24 cellular contexts compared by ENCODE assay signal in the genomic region with DNA sequence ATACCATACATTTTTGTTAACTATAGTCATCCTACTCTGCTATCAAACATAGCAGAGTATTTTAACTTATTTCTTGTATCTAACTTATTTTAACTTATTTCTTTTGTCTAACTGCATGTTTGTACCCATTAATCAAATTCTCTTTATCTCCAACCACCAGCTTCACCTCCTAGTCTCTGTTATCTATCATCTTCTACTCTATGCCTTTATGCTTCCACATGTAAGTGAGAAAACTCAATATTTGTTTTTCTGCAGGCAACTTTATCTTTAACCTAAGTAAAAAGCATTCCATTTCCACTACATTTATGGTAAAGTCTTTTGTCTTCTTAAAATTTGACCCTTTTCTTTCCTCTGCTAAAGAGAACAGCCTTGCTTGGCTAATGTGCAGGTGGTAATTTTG.
"Had no signal": no experiment of that assay in that cellular context is flagged by ENCODE, and none has a peak within 500 bp of the region (broad histone marks: within the 10 kb centered on the region; RNA-seq: fewer than 3 reads in every experiment).

No MANE protein-coding gene starts in this region.

- DNase-seq: naive thymus-derived CD8-positive, alpha-beta T cell; nephron progenitor cell; nucleus accumbens; pancreas; psoas muscle; right cardiac atrium; right lobe of liver; sigmoid colon; small intestine; stimulated activated CD4-positive, alpha-beta T cell treated with anti-CD3 and anti-CD28 coated beads, Interleukin-15, amount 100 ng/mL, for 24 hours; stimulated activated CD4-positive, alpha-beta T cell treated with anti-CD3 and anti-CD28 coated beads, Interleukin-2, amount 100 ng/mL, for 24 hours; stimulated activated CD4-positive, alpha-beta T cell treated with anti-CD3 and anti-CD28 coated beads, Interleukin-2, amount 100 ng/mL, for 48 hours; stimulated activated CD4-positive, alpha-beta T cell treated with anti-CD3 and anti-CD28 coated beads, Interleukin-4, amount 100 ng/mL, for 24 hours; stimulated activated naive B cell treated with anti-CD40 and anti-IgM and Interleukin-4, amounts not matched to agents 10 μg/mL and 1 μg/mL and 100 μg/mL, for 72 hours; stimulated activated naive CD8-positive, alpha-beta T cell treated with anti-CD3 and anti-CD28 coated beads, Interleukin-15, amount 100 ng/mL, for 72 hours; stimulated activated naive CD8-positive, alpha-beta T cell treated with anti-CD3 and anti-CD28 coated beads, Interleukin-15, Interleukin-2, amounts not matched to agents 100 U/mL and 50 U/mL, for 24 hours; substantia nigra; testis; tibial artery; transverse colon; upper lobe of right lung; uterus had no signal

- ATAC-seq: naive thymus-derived CD8-positive, alpha-beta T cell; natural killer cell treated with Interleukin-12 subunit alpha and Interleukin-12 subunit beta and Interleukin-15 and Interleukin-18, amount 100 ng/mL, for 72 hours; pancreas; psoas muscle; right cardiac atrium; right lobe of liver; stimulated activated effector memory CD8-positive, alpha-beta T cell treated with anti-CD3 and anti-CD28 coated beads, Interleukin-12 subunit alpha, Interleukin-12 subunit beta, amount 100 ng/mL, for 72 hours; stimulated activated naive B cell treated with anti-CD40 and anti-IgM and Interleukin-4, amounts not matched to agents 10 μg/mL and 1 μg/mL and 100 μg/mL, for 72 hours; stimulated activated naive CD8-positive, alpha-beta T cell treated with anti-CD3 and anti-CD28 coated beads, Interleukin-15, amount 100 ng/mL, for 72 hours; stimulated activated naive CD8-positive, alpha-beta T cell treated with anti-CD3 and anti-CD28 coated beads, Interleukin-15, Interleukin-2, amounts not matched to agents 100 U/mL and 50 U/mL, for 24 hours; upper lobe of right lung had no signal
